8 cellular contexts compared by ENCODE assay signal in genomic region chr1:108661030-108661609, GRCh38. TPM values are rescaled to one million over a fixed set of nuclear protein-coding genes. Genes with fewer than 3 reads are reported as not detected.
DNase-seq lines count a peak whose midpoint lies in the region; ATAC-seq and TF ChIP-seq lines count a peak whose summit lies in the region.

Gene HENMT1 (minus strand): TSS chr1:108661093. CDS start chr1:108659884, 1,209 bp downstream.

- DNase-seq in NCI-H526 treated with DMSO at 0.1 percent for 48 hours (lab: John Stamatoyannopoulos, UW) (peak; percentile 33), activated T-helper 1 cell treated with Interleukin-2 at 50 U/mL for 16 hours (ENCODE audit: low read depth) (peak; percentile 68), fibroblast of the aortic adventitia (ENCODE audit: low read depth) (peak; percentile 66), neural crest cell (ENCODE audit: low read depth, low spot score) (peak; percentile 51), WERI-Rb-1 (no peak)
- DNase-seq in stimulated activated naive CD8-positive, alpha-beta T cell treated with anti-CD3 and anti-CD28 coated beads, Interleukin-15, amount 100 ng/mL, for 72 hours, result peak; percentile 85 to 88

- no peak within 1 kb of the TSS for H3K27ac Mint-ChIP-seq in neural crest cell (ENCODE audit: unreplicated experiment)
- peak within 1 kb of the TSS; percentile 98 to 99 for H3K27ac Mint-ChIP-seq in stimulated activated naive CD8-positive, alpha-beta T cell treated with anti-CD3 and anti-CD28 coated beads, Interleukin-15, amount 100 ng/mL, for 72 hours

- no peaks in the 10 kb centered on the region for H3K9me3 ChIP-seq in WERI-Rb-1 (ENCODE audit: severe bottlenecking)

- H3K36me3 ChIP-seq in WERI-Rb-1, result no peaks in the 10 kb centered on the region

- ATAC-seq in GM18508 (IDR thresholded peaks at IDR 0.05; ENCODE audit: insufficient read depth, unreplicated experiment), result peak; percentile 52
- ATAC-seq in HG02973 (IDR thresholded peaks at IDR 0.05; ENCODE audit: unreplicated experiment), result peak; percentile 75
- peak; percentile 90 for ATAC-seq in stimulated activated naive CD8-positive, alpha-beta T cell treated with anti-CD3 and anti-CD28 coated beads, Interleukin-15, amount 100 ng/mL, for 72 hours

- no peak within 1 kb of the TSS for H3K27ac ChIP-seq in WERI-Rb-1

- no peaks in the 10 kb centered on the region for H3K27me3 ChIP-seq in WERI-Rb-1 (ENCODE audit: insufficient read depth, low read depth, severe bottlenecking)

- H3K4me1 Mint-ChIP-seq in neural crest cell, result no peaks in the 10 kb centered on the region
- peaks cover 54% of the 10 kb centered on the region for H3K4me1 Mint-ChIP-seq in stimulated activated naive CD8-positive, alpha-beta T cell treated with anti-CD3 and anti-CD28 coated beads, Interleukin-15, amount 100 ng/mL, for 72 hours

- H3K4me3 Mint-ChIP-seq in neural crest cell, result peak within 1 kb of the TSS; percentile 61
- peak within 1 kb of the TSS; percentile 87 to 88 for H3K4me3 Mint-ChIP-seq in stimulated activated naive CD8-positive, alpha-beta T cell treated with anti-CD3 and anti-CD28 coated beads, Interleukin-15, amount 100 ng/mL, for 72 hours

- H3K4me3 ChIP-seq in fibroblast of the aortic adventitia (ENCODE audit: low read depth, low read length) (peak within 1 kb of the TSS; percentile 57), WERI-Rb-1 (ENCODE audit: low read depth, low read length) (no peak within 1 kb of the TSS)

- H3K27me3 Mint-ChIP-seq in neural crest cell (ENCODE audit: low read depth), result peaks cover 6% of the 10 kb centered on the region
- H3K27me3 Mint-ChIP-seq in stimulated activated naive CD8-positive, alpha-beta T cell treated with anti-CD3 and anti-CD28 coated beads, Interleukin-15, amount 100 ng/mL, for 72 hours, result no peaks in the 10 kb centered on the region

- H3K9me3 Mint-ChIP-seq in neural crest cell, result peaks cover 4% of the 10 kb centered on the region
- H3K9me3 Mint-ChIP-seq in stimulated activated naive CD8-positive, alpha-beta T cell treated with anti-CD3 and anti-CD28 coated beads, Interleukin-15, amount 100 ng/mL, for 72 hours, result no peaks in the 10 kb centered on the region

- no peaks in the 10 kb centered on the region for H3K36me3 Mint-ChIP-seq in neural crest cell (ENCODE audit: low read depth)

- TF ChIP-seq CTCF in fibroblast of the aortic adventitia (IDR thresholded peaks at IDR 0.05; ENCODE audit: insufficient read depth, low read length) (no peak), neural crest cell (conservative IDR thresholded peaks at IDR 0.05) (no peak), WERI-Rb-1 (IDR thresholded peaks at IDR 0.05; ENCODE audit: low read depth, low read length) (no peak)

RNA-seq across cellular contexts. Expression of gene HENMT1, which starts in this region (rescaled TPM):
- total RNA-seq in fibroblast of the aortic adventitia (ENCODE audit: low replicate concordance) (4.1 and 4.5 TPM in 2 replicates), neural crest cell (8.0 and 9.0 TPM in 2 replicates)
